Comparison of ENCODE assay signal across 2 cellular contexts in the genomic region with DNA sequence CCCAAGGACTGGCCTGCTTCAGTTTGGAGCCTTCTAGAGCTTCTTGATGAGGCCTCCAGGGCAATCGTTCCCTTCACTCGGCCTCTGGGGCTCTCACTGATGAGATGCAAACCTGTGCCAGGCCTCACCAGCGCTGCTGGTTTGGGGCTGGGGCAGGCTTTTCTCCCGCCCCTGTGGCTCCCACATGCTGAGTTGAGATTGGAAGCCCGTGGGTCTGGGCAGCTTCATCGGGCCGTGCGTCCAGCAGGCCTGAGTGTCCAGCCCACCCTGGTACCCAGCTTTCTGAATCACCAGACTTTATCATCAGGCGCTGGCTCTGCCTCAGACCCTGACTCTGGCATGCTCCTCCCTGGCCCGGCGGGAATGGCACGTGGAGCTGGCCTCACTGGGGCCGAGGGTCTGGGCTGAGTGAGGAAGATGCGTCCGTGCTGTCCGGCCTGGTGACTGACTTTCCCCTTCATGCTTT.
TF ChIP-seq lines count a peak whose summit lies in the region.

No MANE protein-coding gene starts in this region.

TF ChIP-seq in SK-N-SH, 30 proteins besides CTCF, POLR2A, EP300 and RAD21:
- TF ChIP-seq MEF2A (IDR thresholded peaks at IDR 0.05; ENCODE audit: borderline replicate concordance, low read depth), result no peak
- TF ChIP-seq, protein P1, sequence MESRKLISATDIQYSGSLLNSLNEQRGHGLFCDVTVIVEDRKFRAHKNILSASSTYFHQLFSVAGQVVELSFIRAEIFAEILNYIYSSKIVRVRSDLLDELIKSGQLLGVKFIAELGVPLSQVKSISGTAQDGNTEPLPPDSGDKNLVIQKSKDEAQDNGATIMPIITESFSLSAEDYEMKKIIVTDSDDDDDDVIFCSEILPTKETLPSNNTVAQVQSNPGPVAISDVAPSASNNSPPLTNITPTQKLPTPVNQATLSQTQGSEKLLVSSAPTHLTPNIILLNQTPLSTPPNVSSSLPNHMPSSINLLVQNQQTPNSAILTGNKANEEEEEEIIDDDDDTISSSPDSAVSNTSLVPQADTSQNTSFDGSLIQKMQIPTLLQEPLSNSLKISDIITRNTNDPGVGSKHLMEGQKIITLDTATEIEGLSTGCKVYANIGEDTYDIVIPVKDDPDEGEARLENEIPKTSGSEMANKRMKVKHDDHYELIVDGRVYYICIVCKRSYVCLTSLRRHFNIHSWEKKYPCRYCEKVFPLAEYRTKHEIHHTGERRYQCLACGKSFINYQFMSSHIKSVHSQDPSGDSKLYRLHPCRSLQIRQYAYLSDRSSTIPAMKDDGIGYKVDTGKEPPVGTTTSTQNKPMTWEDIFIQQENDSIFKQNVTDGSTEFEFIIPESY (IDR thresholded peaks at IDR 0.05; ENCODE audit: borderline replicate concordance, low read depth), result no peak
- TF ChIP-seq TCF12 (IDR thresholded peaks at IDR 0.05), result no peak

TF ChIP-seq in SK-N-SH treated with all-trans-retinoic acid at 6 μM for 48 hours, 23 proteins besides CTCF, POLR2A, EP300 and RAD21:
- TF ChIP-seq CSDC2 (CRISPR knock-in tag; IDR thresholded peaks at IDR 0.05) (no peak), GLIS3 (CRISPR knock-in tag; IDR thresholded peaks at IDR 0.05) (no peak), SNAI2 (CRISPR knock-in tag; IDR thresholded peaks at IDR 0.05) (no peak), ZNF565 (CRISPR knock-in tag; conservative IDR thresholded peaks at IDR 0.05; ENCODE audit: low read depth) (no peak), TCF4 (CRISPR knock-in tag; IDR thresholded peaks at IDR 0.05; ENCODE audit: borderline replicate concordance) (no peak), OSR1 (CRISPR knock-in tag; IDR thresholded peaks at IDR 0.05) (no peak)
- TF ChIP-seq, protein P2, sequence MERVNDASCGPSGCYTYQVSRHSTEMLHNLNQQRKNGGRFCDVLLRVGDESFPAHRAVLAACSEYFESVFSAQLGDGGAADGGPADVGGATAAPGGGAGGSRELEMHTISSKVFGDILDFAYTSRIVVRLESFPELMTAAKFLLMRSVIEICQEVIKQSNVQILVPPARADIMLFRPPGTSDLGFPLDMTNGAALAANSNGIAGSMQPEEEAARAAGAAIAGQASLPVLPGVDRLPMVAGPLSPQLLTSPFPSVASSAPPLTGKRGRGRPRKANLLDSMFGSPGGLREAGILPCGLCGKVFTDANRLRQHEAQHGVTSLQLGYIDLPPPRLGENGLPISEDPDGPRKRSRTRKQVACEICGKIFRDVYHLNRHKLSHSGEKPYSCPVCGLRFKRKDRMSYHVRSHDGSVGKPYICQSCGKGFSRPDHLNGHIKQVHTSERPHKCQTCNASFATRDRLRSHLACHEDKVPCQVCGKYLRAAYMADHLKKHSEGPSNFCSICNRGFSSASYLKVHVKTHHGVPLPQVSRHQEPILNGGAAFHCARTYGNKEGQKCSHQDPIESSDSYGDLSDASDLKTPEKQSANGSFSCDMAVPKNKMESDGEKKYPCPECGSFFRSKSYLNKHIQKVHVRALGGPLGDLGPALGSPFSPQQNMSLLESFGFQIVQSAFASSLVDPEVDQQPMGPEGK (CRISPR knock-in tag; IDR thresholded peaks at IDR 0.05; ENCODE audit: borderline replicate concordance), result no peak
